ENCODE assay signal across 17 cellular contexts in genomic region chr20:57922701-57923100, GRCh38.
DNase-seq lines count a peak whose midpoint lies in the region; ATAC-seq and TF ChIP-seq lines count a peak whose summit lies in the region.
"Had no signal": no experiment of that assay in that cellular context is flagged by ENCODE, and none has a peak within 500 bp of the region (broad histone marks: within the 10 kb centered on the region; RNA-seq: fewer than 3 reads in every experiment).

No MANE protein-coding gene starts in this region.

- intact Hi-C loops in natural killer cell (cut with micrococcal nuclease) (no loop called here), upper lobe of right lung (cut with DNase I) (no loop called here), cardiac septum (cut with DNase I) (no loop called here)

- H3K9me3 ChIP-seq in endodermal cell (ENCODE audit: control insufficient read depth, low read length) (peaks cover 13% of the 10 kb centered on the region), upper lobe of right lung (no peaks in the 10 kb centered on the region)

- H3K4me1 Mint-ChIP-seq in natural killer cell treated with Interleukin-12 subunit alpha and Interleukin-12 subunit beta and Interleukin-15 and Interleukin-18, amount 100 ng/mL, for 72 hours (ENCODE audit: low read depth in 2 of 2), result no peaks in the 10 kb centered on the region
- H3K4me1 Mint-ChIP-seq in natural killer cell, result no peaks in the 10 kb centered on the region
- H3K4me1 Mint-ChIP-seq in endodermal cell, result peaks cover 8% of the 10 kb centered on the region
- H3K4me1 Mint-ChIP-seq in nephron, result peaks cover 25% of the 10 kb centered on the region
- H3K4me1 Mint-ChIP-seq: CD14-positive monocyte had no signal

- H3K9ac ChIP-seq in endodermal cell (ENCODE audit: extremely low read depth, low read length, poor library complexity, severe bottlenecking), result no peak overlapping the region

- H3K27me3 ChIP-seq in endodermal cell (ENCODE audit: control insufficient read depth, insufficient read depth, low read length, poor library complexity, severe bottlenecking) (no peaks in the 10 kb centered on the region), upper lobe of right lung (no peaks in the 10 kb centered on the region)

- no peaks in the 10 kb centered on the region for H3K36me3 Mint-ChIP-seq in natural killer cell treated with Interleukin-12 subunit alpha and Interleukin-12 subunit beta and Interleukin-15 and Interleukin-18, amount 100 ng/mL, for 72 hours
- H3K36me3 Mint-ChIP-seq in natural killer cell (no peaks in the 10 kb centered on the region), endodermal cell (ENCODE audit: low read depth) (no peaks in the 10 kb centered on the region), nephron (ENCODE audit: low read depth) (peaks cover 4% of the 10 kb centered on the region)
- H3K36me3 Mint-ChIP-seq: CD14-positive monocyte; CD8-positive, alpha-beta T cell had no signal

- H3K4me3 Mint-ChIP-seq in natural killer cell treated with Interleukin-12 subunit alpha and Interleukin-12 subunit beta and Interleukin-15 and Interleukin-18, amount 100 ng/mL, for 72 hours, result no peak overlapping the region
- H3K4me3 Mint-ChIP-seq in natural killer cell (no peak overlapping the region), endodermal cell (no peak overlapping the region), nephron (no peak overlapping the region)
- H3K4me3 Mint-ChIP-seq: CD14-positive monocyte; CD8-positive, alpha-beta T cell; HFFc6 had no signal

- DNase-seq in natural killer cell treated with Interleukin-12 subunit alpha and Interleukin-12 subunit beta and Interleukin-15 and Interleukin-18, amount 100 ng/mL, for 72 hours (ENCODE audit: low spot score), result peak; percentile 35
- DNase-seq in natural killer cell (no peak), endodermal cell (no peak), upper lobe of right lung (peak; percentile 43), cardiac septum (ENCODE audit: low spot score) (no peak), GF-D8 (lab: John Stamatoyannopoulos, UW) (no peak)
- DNase-seq: CD8-positive, alpha-beta T cell; COR-L47; DMS153; DMS79 treated with DMSO at 0.1 percent for 48 hours; EL; HCEC 1CT; HFFc6 had no signal

- H3K27ac Mint-ChIP-seq in natural killer cell treated with Interleukin-12 subunit alpha and Interleukin-12 subunit beta and Interleukin-15 and Interleukin-18, amount 100 ng/mL, for 72 hours, result no peak overlapping the region
- H3K27ac Mint-ChIP-seq in natural killer cell, result no peak overlapping the region
- H3K27ac Mint-ChIP-seq in endodermal cell, result no peak overlapping the region
- H3K27ac Mint-ChIP-seq in nephron, result peak overlapping the region; percentile 56 to 95 (median 90)
- H3K27ac Mint-ChIP-seq: CD14-positive monocyte; CD8-positive, alpha-beta T cell; HFFc6 had no signal

- H3K36me3 ChIP-seq in endodermal cell (ENCODE audit: control insufficient read depth, insufficient read depth, low read length) (no peaks in the 10 kb centered on the region), upper lobe of right lung (no peaks in the 10 kb centered on the region)

- no peak for ATAC-seq in natural killer cell treated with Interleukin-12 subunit alpha and Interleukin-12 subunit beta and Interleukin-15 and Interleukin-18, amount 100 ng/mL, for 72 hours
- ATAC-seq in natural killer cell (no peak), upper lobe of right lung (no peak), HG02610 (IDR thresholded peaks at IDR 0.05; ENCODE audit: unreplicated experiment) (no peak)
- ATAC-seq: CD8-positive, alpha-beta T cell had no signal

- peaks cover 4% of the 10 kb centered on the region for H3K9me3 Mint-ChIP-seq in natural killer cell treated with Interleukin-12 subunit alpha and Interleukin-12 subunit beta and Interleukin-15 and Interleukin-18, amount 100 ng/mL, for 72 hours
- H3K9me3 Mint-ChIP-seq in natural killer cell, result peaks cover 0 to 2% of the 10 kb centered on the region in 2 donors
- H3K9me3 Mint-ChIP-seq in endodermal cell, result peaks cover 30% of the 10 kb centered on the region
- peaks cover 14% of the 10 kb centered on the region for H3K9me3 Mint-ChIP-seq in nephron

- H3K4me3 ChIP-seq in endodermal cell (ENCODE audit: low read length), result no peak overlapping the region
- no peak overlapping the region for H3K4me3 ChIP-seq in upper lobe of right lung

- no peak for TF ChIP-seq CTCF in natural killer cell (IDR thresholded peaks at IDR 0.05)
- TF ChIP-seq CTCF in endodermal cell (conservative IDR thresholded peaks at IDR 0.05), result no peak
- no peak for TF ChIP-seq CTCF in nephron (IDR thresholded peaks at IDR 0.05; ENCODE audit: unreplicated experiment in 3 of 3)
- no peak for TF ChIP-seq CTCF in upper lobe of right lung (IDR thresholded peaks at IDR 0.05)

- H3K4me1 ChIP-seq in endodermal cell (ENCODE audit: control insufficient read depth, insufficient read depth, low read length) (no peaks in the 10 kb centered on the region), upper lobe of right lung (no peaks in the 10 kb centered on the region)

- H3K27ac ChIP-seq in endodermal cell (ENCODE audit: low read depth, low read length), result peak overlapping the region; percentile 98
- H3K27ac ChIP-seq in upper lobe of right lung, result no peak overlapping the region
- H3K27ac ChIP-seq: HL-60 had no signal

- H3K27me3 Mint-ChIP-seq in natural killer cell treated with Interleukin-12 subunit alpha and Interleukin-12 subunit beta and Interleukin-15 and Interleukin-18, amount 100 ng/mL, for 72 hours, result peaks cover 12 to 23% of the 10 kb centered on the region in 2 donors
- peaks cover 13 to 19% of the 10 kb centered on the region in 2 donors for H3K27me3 Mint-ChIP-seq in natural killer cell (ENCODE audit: low read depth in 2 of 2)
- peaks cover 10% of the 10 kb centered on the region for H3K27me3 Mint-ChIP-seq in endodermal cell (ENCODE audit: insufficient read depth)
- H3K27me3 Mint-ChIP-seq in nephron (ENCODE audit: low read depth), result peaks cover 5% of the 10 kb centered on the region

- 72 to 84% methylated on average over 3 to 9 of the region's 11 CpGs for WGBS in endodermal cell (ENCODE audit: insufficient coverage in 1 of 2, insufficient read length in 1 of 2), 2 experiments

Comparison
In these comparisons a context has a peak if more than half of its experiments do, and no peak if none do; other contexts are left out.
1. DNase-seq: peak in natural killer cell treated with Interleukin-12 subunit alpha and Interleukin-12 subunit beta and Interleukin-15 and Interleukin-18, amount 100 ng/mL, for 72 hours (single experiment) and upper lobe of right lung (single experiment); none in natural killer cell (single experiment), endodermal cell (single experiment), cardiac septum (single experiment) and GF-D8 (single experiment).
2. H3K27ac Mint-ChIP-seq: peak in nephron (3 of 3); none in natural killer cell treated with Interleukin-12 subunit alpha and Interleukin-12 subunit beta and Interleukin-15 and Interleukin-18, amount 100 ng/mL, for 72 hours (0 of 2), natural killer cell (0 of 2) and endodermal cell (single experiment).